Comparison of ENCODE assay signal across 8 cellular contexts in the genomic region with DNA sequence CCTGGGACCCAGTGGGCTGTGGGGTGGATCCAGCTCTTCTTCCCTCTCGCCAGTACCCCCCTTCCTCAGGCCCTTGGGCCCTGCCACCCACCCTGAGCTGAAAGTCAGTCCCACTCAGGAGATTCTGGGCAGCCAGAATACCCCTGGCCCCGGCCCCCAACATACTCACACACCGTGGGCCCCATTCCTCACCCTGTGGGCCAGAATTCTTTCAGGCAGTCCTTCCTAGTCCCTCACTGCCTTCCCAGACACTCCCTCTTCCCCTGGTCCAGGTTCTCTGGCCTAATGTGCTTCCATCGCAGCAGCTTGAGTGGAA. TPM values are rescaled to one million over a fixed set of nuclear protein-coding genes. Genes with fewer than 3 reads are reported as not detected.
DNase-seq lines count a peak whose midpoint lies in the region; ATAC-seq and TF ChIP-seq lines count a peak whose summit lies in the region.

No MANE protein-coding gene starts in this region.

- no peaks in the 10 kb centered on the region for H3K9me3 Mint-ChIP-seq in stimulated activated naive CD8-positive, alpha-beta T cell treated with anti-CD3 and anti-CD28 coated beads, Interleukin-15, Interleukin-2, amounts not matched to agents 100 ng/mL and 50 ng/mL, for 24 hours
- H3K9me3 Mint-ChIP-seq in nephron progenitor cell, result no peaks in the 10 kb centered on the region

- ATAC-seq in stimulated activated naive CD8-positive, alpha-beta T cell treated with anti-CD3 and anti-CD28 coated beads, Interleukin-15, Interleukin-2, amounts not matched to agents 100 U/mL and 50 U/mL, for 24 hours, result no peak
- ATAC-seq in body of pancreas, result no peak
- no peak for ATAC-seq in esophagus mucosa
- no peak for ATAC-seq in GM18511 (IDR thresholded peaks at IDR 0.05; ENCODE audit: unreplicated experiment)

- H3K27ac Mint-ChIP-seq in stimulated activated naive CD8-positive, alpha-beta T cell treated with anti-CD3 and anti-CD28 coated beads, Interleukin-15, Interleukin-2, amounts not matched to agents 100 ng/mL and 50 ng/mL, for 24 hours, result peak overlapping the region; percentile 52
- peak overlapping the region; percentile 41 for H3K27ac Mint-ChIP-seq in nephron progenitor cell

- WGBS in body of pancreas, 2 donors, result 29 to 43% methylated on average over 4 of the region's 4 CpGs

- no peak for TF ChIP-seq CTCF in body of pancreas (IDR thresholded peaks at IDR 0.05)
- no peak for TF ChIP-seq CTCF in nephron progenitor cell (IDR thresholded peaks at IDR 0.05)

- peaks cover 56% of the 10 kb centered on the region for H3K4me1 ChIP-seq in body of pancreas

- H3K27me3 ChIP-seq in body of pancreas, result no peaks in the 10 kb centered on the region

- H3K4me1 Mint-ChIP-seq in stimulated activated naive CD8-positive, alpha-beta T cell treated with anti-CD3 and anti-CD28 coated beads, Interleukin-15, Interleukin-2, amounts not matched to agents 100 ng/mL and 50 ng/mL, for 24 hours (ENCODE audit: low read depth), result peaks cover 59% of the 10 kb centered on the region
- H3K4me1 Mint-ChIP-seq in nephron progenitor cell, result peaks cover 69% of the 10 kb centered on the region

- H3K36me3 Mint-ChIP-seq in stimulated activated naive CD8-positive, alpha-beta T cell treated with anti-CD3 and anti-CD28 coated beads, Interleukin-15, Interleukin-2, amounts not matched to agents 100 ng/mL and 50 ng/mL, for 24 hours (ENCODE audit: low read depth), result no peaks in the 10 kb centered on the region
- H3K36me3 Mint-ChIP-seq in nephron progenitor cell (ENCODE audit: low read depth), result no peaks in the 10 kb centered on the region

- no peak for DNase-seq in stimulated activated naive CD8-positive, alpha-beta T cell treated with anti-CD3 and anti-CD28 coated beads, Interleukin-15, Interleukin-2, amounts not matched to agents 100 U/mL and 50 U/mL, for 24 hours
- no peak for DNase-seq in body of pancreas
- no peak for DNase-seq in nephron progenitor cell
- DNase-seq in NCI-H2227 (lab: John Stamatoyannopoulos, UW; ENCODE audit: unreplicated experiment), result no peak
- no peak for DNase-seq in hypothalamus (lab: John Stamatoyannopoulos, UW)

- peak overlapping the region; percentile 98 to 100 (median 98) for H3K27ac ChIP-seq in body of pancreas

- no peaks in the 10 kb centered on the region for H3K27me3 Mint-ChIP-seq in stimulated activated naive CD8-positive, alpha-beta T cell treated with anti-CD3 and anti-CD28 coated beads, Interleukin-15, Interleukin-2, amounts not matched to agents 100 ng/mL and 50 ng/mL, for 24 hours
- peaks cover 4% of the 10 kb centered on the region for H3K27me3 Mint-ChIP-seq in nephron progenitor cell (ENCODE audit: low read depth, poor library complexity)

- intact Hi-C loops in body of pancreas (cut with DNase I), result no loop called here

- TF ChIP-seq POLR2A in body of pancreas (IDR thresholded peaks at IDR 0.05), result no peak

- no peaks in the 10 kb centered on the region for H3K36me3 ChIP-seq in body of pancreas (replicated peaks in 1 of 2; ENCODE audit: insufficient read depth in 1 of 2, low read depth in 2 of 2)

- no peak overlapping the region for H3K4me3 ChIP-seq in body of pancreas

- no peaks in the 10 kb centered on the region for H3K9me3 ChIP-seq in body of pancreas

- peak overlapping the region; percentile 14 for H3K4me3 Mint-ChIP-seq in stimulated activated naive CD8-positive, alpha-beta T cell treated with anti-CD3 and anti-CD28 coated beads, Interleukin-15, Interleukin-2, amounts not matched to agents 100 ng/mL and 50 ng/mL, for 24 hours
- peak overlapping the region; percentile 49 for H3K4me3 Mint-ChIP-seq in nephron progenitor cell

RNA-seq across cellular contexts. Expression of a gene that starts 3.2 kb away (rescaled TPM):
- total RNA-seq in body of pancreas (100 to 1,000 TPM in 1 of 2 donors, 10 to 100 TPM in 1; 82.1 to 103 TPM), esophagus mucosa (61.7 TPM)

RNA-seq across cellular contexts. Expression of a gene that starts 16.9 kb away (rescaled TPM):
- total RNA-seq in body of pancreas (10 to 100 TPM in 1 of 2 donors, 1 to 10 TPM in 1; 2.3 to 14.5 TPM), esophagus mucosa (1.6 TPM)

RNA-seq across cellular contexts. Expression of a gene that starts 35.3 kb away (rescaled TPM):
- 10 to 100 TPM; 22.6 to 49.4 TPM for total RNA-seq in body of pancreas
- total RNA-seq in esophagus mucosa, result 15.3 TPM

RNA-seq across cellular contexts. Expression of a gene that starts 45.1 kb away (rescaled TPM):
- total RNA-seq in body of pancreas (100 to 1,000 TPM in 1 of 2 donors, 10 to 100 TPM in 1; 81.1 to 104 TPM), esophagus mucosa (188 TPM)

RNA-seq across cellular contexts. Expression of a gene that starts 47.4 kb away (rescaled TPM):
- total RNA-seq in body of pancreas (1 to 10 TPM; 1.6 to 4.3 TPM), esophagus mucosa (1.5 TPM)
